11 cellular contexts compared by ENCODE assay signal in genomic region chr1:94544706-94545490, GRCh38. TPM values are rescaled to one million over a fixed set of nuclear protein-coding genes. Genes with fewer than 3 reads are reported as not detected.
DNase-seq lines count a peak whose midpoint lies in the region; ATAC-seq, FAIRE-seq and TF ChIP-seq lines count a peak whose summit lies in the region.
"Had no signal": no experiment of that assay in that cellular context is flagged by ENCODE, and none has a peak within 500 bp of the region (broad histone marks: within the 10 kb centered on the region; RNA-seq: fewer than 3 reads in every experiment).

No MANE protein-coding gene starts in this region.

- H3K18ac ChIP-seq in neuronal stem cell (ENCODE audit: low read length): no peak overlapping the region

- no peak for DNase-seq in heart right ventricle
- DNase-seq in right cardiac atrium: no peak
- DNase-seq in mammary epithelial cell: peak; percentile 72
- no peak for DNase-seq in keratinocyte (ENCODE audit: low read depth, low spot score)
- DNase-seq in transverse colon: no peak
- no peak for DNase-seq in GM19240 (ENCODE audit: insufficient read length, low spot score)
- no peak for DNase-seq in neuronal stem cell (ENCODE audit: low spot score)
- DNase-seq: activated gamma-delta T cell, BE2C, NCI-H1092 had no signal

- in situ Hi-C loops in mammary epithelial cell (cut with MboI; ENCODE audit: low sequenced_read_pairs in 2 of 2) (loop anchor here in 1 of 2 donors (25.0 kb wide), 1 partner anchor 492 kb away; no protein-coding TSS in a partner anchor), transverse colon (cut with MboI; ENCODE audit: low pct_ligation_motif_present in 1 of 4, low pct_unique_long_range_greater_than_20kb in 1 of 4, low sequenced_read_pairs in 3 of 4) (loop anchor here in 1 of 4 donors (25.0 kb wide), 1 partner anchor 492 kb away; no protein-coding TSS in a partner anchor)

- H3K4me2 ChIP-seq in mammary epithelial cell (ENCODE audit: insufficient read depth, low read depth, low read length) (peak overlapping the region; percentile 86), keratinocyte (ENCODE audit: control insufficient read depth, extremely low read depth, insufficient read depth, low read depth, low read length) (peak overlapping the region; percentile 78), neuronal stem cell (ENCODE audit: insufficient read depth, low read length, poor library complexity, severe bottlenecking) (no peak overlapping the region)

- ATAC-seq in heart right ventricle (no peak), right cardiac atrium (no peak), HG02759 (IDR thresholded peaks at IDR 0.05; ENCODE audit: unreplicated experiment) (no peak)

- no peaks in the 10 kb centered on the region for H4K20me1 ChIP-seq in mammary epithelial cell (ENCODE audit: insufficient read depth, low read length)
- H4K20me1 ChIP-seq in keratinocyte (ENCODE audit: control insufficient read depth, extremely low read depth, insufficient read depth, low read length): peaks cover 8% of the 10 kb centered on the region

- no peaks in the 10 kb centered on the region for H3K36me3 ChIP-seq in heart right ventricle
- H3K36me3 ChIP-seq in mammary epithelial cell (ENCODE audit: insufficient read depth, low read length): peaks cover 4% of the 10 kb centered on the region
- peaks cover 10 to 11% of the 10 kb centered on the region in 2 experiments for H3K36me3 ChIP-seq in keratinocyte (ENCODE audit: control insufficient read depth in 2 of 2, extremely low read depth in 1 of 2, insufficient read depth in 2 of 2, low read length in 2 of 2)
- no peaks in the 10 kb centered on the region for H3K36me3 ChIP-seq in transverse colon
- peaks cover 0 to 3% of the 10 kb centered on the region in 2 donors for H3K36me3 ChIP-seq in neuronal stem cell (replicated peaks in 1 of 2; ENCODE audit: control insufficient read depth in 2 of 2, insufficient read depth in 2 of 2, low read length in 2 of 2)
- H3K36me3 ChIP-seq: BE2C had no signal

- H4K91ac ChIP-seq in neuronal stem cell (ENCODE audit: low read depth, low read length, poor library complexity): no peak overlapping the region

- H3K14ac ChIP-seq in neuronal stem cell (ENCODE audit: low read length): no peak overlapping the region

- no peak for TF ChIP-seq POLR2A in transverse colon (IDR thresholded peaks at IDR 0.05)

- no TSS peak for BruUV-seq in mammary epithelial cell (replicated peaks; lab: Mats Ljungman, UMichigan)

- H3K79me1 ChIP-seq in neuronal stem cell (ENCODE audit: low read depth, low read length): no peaks in the 10 kb centered on the region

- no peaks in the 10 kb centered on the region for H3K9me1 ChIP-seq in keratinocyte (ENCODE audit: control insufficient read depth, extremely low read depth, insufficient read depth, low read length)

- dilution Hi-C loops in mammary epithelial cell (cut with HindIII; ENCODE audit: low sequenced_read_pairs): loop anchor here (5.0 kb wide), 4 partner anchors 32 to 252 kb away; no protein-coding TSS in a partner anchor
- dilution Hi-C loops in keratinocyte (cut with MboI; ENCODE audit: extremely low pct_ligation_motif_present, low sequenced_read_pairs): no loop called here

- no peak overlapping the region for H2BK12ac ChIP-seq in neuronal stem cell (ENCODE audit: low read length)

- FAIRE-seq in keratinocyte (lab: Jason Lieb, UNC): peak; percentile 86

- H2BK120ac ChIP-seq in neuronal stem cell (ENCODE audit: low read depth, low read length): no peak overlapping the region

- H3K9me3 ChIP-seq in heart right ventricle: no peaks in the 10 kb centered on the region
- no peaks in the 10 kb centered on the region for H3K9me3 ChIP-seq in right cardiac atrium (ENCODE audit: control insufficient read depth, low read length)
- no peaks in the 10 kb centered on the region for H3K9me3 ChIP-seq in mammary epithelial cell (replicated peaks; ENCODE audit: insufficient read depth, low read length)
- H3K9me3 ChIP-seq in keratinocyte (ENCODE audit: control insufficient read depth, low read depth, low read length): no peaks in the 10 kb centered on the region
- H3K9me3 ChIP-seq in transverse colon: no peaks in the 10 kb centered on the region
- peaks cover 0 to 6% of the 10 kb centered on the region in 2 donors for H3K9me3 ChIP-seq in neuronal stem cell (replicated peaks in 1 of 2; ENCODE audit: control insufficient read depth in 2 of 2, insufficient read depth in 1 of 2, low read depth in 1 of 2, low read length in 2 of 2)
- H3K9me3 ChIP-seq: BE2C had no signal

- no peak overlapping the region for H3K4ac ChIP-seq in neuronal stem cell (ENCODE audit: low read length)

- peak overlapping the region in 4 of 10 donors; percentile 2 to 78 (median 40) for H3K4me3 ChIP-seq in heart right ventricle
- H3K4me3 ChIP-seq in right cardiac atrium (ENCODE audit: low read length): no peak overlapping the region
- H3K4me3 ChIP-seq in mammary epithelial cell (replicated peaks in 1 of 3; ENCODE audit: insufficient read depth in 1 of 3, low read depth in 2 of 3, low read length in 3 of 3): no peak overlapping the region
- peak overlapping the region in 2 of 3 experiments; percentile 82 to 83 for H3K4me3 ChIP-seq in keratinocyte (ENCODE audit: control insufficient read depth in 2 of 3, extremely low read depth in 1 of 3, insufficient read depth in 2 of 3, low read depth in 1 of 3, low read length in 3 of 3)
- H3K4me3 ChIP-seq in transverse colon: no peak overlapping the region
- H3K4me3 ChIP-seq in neuronal stem cell (ENCODE audit: low read length in 2 of 2): no peak overlapping the region

- no peak overlapping the region for H2BK15ac ChIP-seq in neuronal stem cell (ENCODE audit: low read length)

- CTCF ChIA-PET in mammary epithelial cell (lab: Charles Lee; ENCODE audit: low non-redundant PET): no interaction called here

- H3K4me1 ChIP-seq in heart right ventricle (peaks cover 0 to 47% (median 32%) of the 10 kb centered on the region in 9 donors), right cardiac atrium (ENCODE audit: control insufficient read depth, insufficient read depth, low read length) (no peaks in the 10 kb centered on the region), mammary epithelial cell (ENCODE audit: insufficient read depth, low read length) (peaks cover 33% of the 10 kb centered on the region), keratinocyte (ENCODE audit: control insufficient read depth, extremely low read depth, insufficient read depth, low read length) (peaks cover 37% of the 10 kb centered on the region), transverse colon (peaks cover 6 to 17% (median 11%) of the 10 kb centered on the region in 4 donors), neuronal stem cell (ENCODE audit: control insufficient read depth in 2 of 2, insufficient read depth in 1 of 2, low read depth in 1 of 2, low read length in 2 of 2) (peaks cover 1 to 11% of the 10 kb centered on the region in 2 donors)
- H3K4me1 ChIP-seq: BE2C had no signal

- H3K27me3 ChIP-seq in heart right ventricle: peaks cover 0 to 12% (median 0%) of the 10 kb centered on the region in 7 donors
- H3K27me3 ChIP-seq in right cardiac atrium (ENCODE audit: control insufficient read depth, insufficient read depth): no peaks in the 10 kb centered on the region
- no peaks in the 10 kb centered on the region for H3K27me3 ChIP-seq in mammary epithelial cell (ENCODE audit: insufficient read depth, low read length)
- no peaks in the 10 kb centered on the region for H3K27me3 ChIP-seq in keratinocyte (ENCODE audit: control insufficient read depth, extremely low read depth, insufficient read depth, low read length)
- H3K27me3 ChIP-seq in transverse colon: no peaks in the 10 kb centered on the region
- peaks cover 0 to 28% (median 0%) of the 10 kb centered on the region in 3 experiments for H3K27me3 ChIP-seq in neuronal stem cell (ENCODE audit: control insufficient read depth in 3 of 3, insufficient read depth in 3 of 3, low read depth in 1 of 3, low read length in 3 of 3)
- H3K27me3 ChIP-seq: BE2C had no signal

- H2AK5ac ChIP-seq in neuronal stem cell (ENCODE audit: low read depth, low read length): no peak overlapping the region

- H3K79me2 ChIP-seq in mammary epithelial cell (ENCODE audit: insufficient read depth, low read length) (peaks cover 43% of the 10 kb centered on the region), keratinocyte (ENCODE audit: control insufficient read depth, insufficient read depth, low read length) (peaks cover 40% of the 10 kb centered on the region)

- no peak overlapping the region for H4K8ac ChIP-seq in neuronal stem cell (ENCODE audit: low read depth, low read length)

- WGBS in heart right ventricle, 2 donors: 51 to 67% methylated on average over 4 of the region's 4 CpGs
- WGBS in right cardiac atrium: 54% methylated on average over 4 of the region's 4 CpGs
- WGBS in mammary epithelial cell (ENCODE audit: low coverage, missing lambda C conversion rate): 74% methylated on average over 4 of the region's 4 CpGs
- 80 to 94% methylated on average over 4 of the region's 4 CpGs for WGBS in transverse colon (ENCODE audit: low coverage in 1 of 2), 2 donors
- no CpG with 5 or more reads among the region's 4 CpGs for WGBS in neuronal stem cell (ENCODE audit: extremely low coverage in 2 of 2, insufficient read length in 2 of 2, insufficient replicate concordance in 1 of 2), 2 donors

- H3K9ac ChIP-seq in mammary epithelial cell (ENCODE audit: insufficient read depth, low read length) (peak overlapping the region; percentile 43), keratinocyte (ENCODE audit: control insufficient read depth, extremely low read depth, insufficient read depth, low read length) (peak overlapping the region; percentile 89), neuronal stem cell (ENCODE audit: low read depth, low read length, poor library complexity) (no peak overlapping the region)

- TF ChIP-seq CTCF in heart right ventricle (IDR thresholded peaks at IDR 0.05): no peak
- peak; percentile 20 to 21 for TF ChIP-seq CTCF in mammary epithelial cell (conservative IDR thresholded peaks at IDR 0.05 in 1 of 2, IDR thresholded peaks at IDR 0.05 in 1 of 2; ENCODE audit: extremely low read depth in 1 of 2, insufficient read depth in 1 of 2, low read depth in 1 of 2, low read length in 2 of 2)
- TF ChIP-seq CTCF in keratinocyte (optimal IDR thresholded peaks at IDR 0.05 in 1 of 3, IDR thresholded peaks at IDR 0.05 in 1 of 3, conservative IDR thresholded peaks at IDR 0.05 in 1 of 3; ENCODE audit: extremely low read depth in 1 of 3, insufficient read depth in 2 of 3, low read length in 3 of 3): peak in 2 of 3 experiments; percentile 15 to 22
- TF ChIP-seq CTCF in transverse colon (IDR thresholded peaks at IDR 0.05): no peak

- H3K23ac ChIP-seq in neuronal stem cell (ENCODE audit: low read depth, low read length, poor library complexity): no peak overlapping the region

- H2AFZ ChIP-seq in mammary epithelial cell (ENCODE audit: low read depth, low read length) (no peak overlapping the region), keratinocyte (ENCODE audit: control insufficient read depth, low read length) (no peak overlapping the region), neuronal stem cell (ENCODE audit: low read length) (no peak overlapping the region)

- intact Hi-C loops in heart right ventricle (cut with DNase I) (loop anchor here in 7 of 10 donors (5.0 to 10.0 kb wide), 5 partner anchors 47 to 257 kb away; no protein-coding TSS in a partner anchor), right cardiac atrium (cut with DNase I) (no loop called here), mammary epithelial cell (cut with micrococcal nuclease) (loop anchor here (1.0 to 5.0 kb wide), 3 partner anchors 34 to 182 kb away; no protein-coding TSS in a partner anchor), transverse colon (cut with DNase I; ENCODE audit: low total_unique reads) (no loop called here)

- peak overlapping the region in 9 of 10 donors; percentile 30 to 95 (median 91) for H3K27ac ChIP-seq in heart right ventricle
- no peak overlapping the region for H3K27ac ChIP-seq in right cardiac atrium (ENCODE audit: low read length)
- H3K27ac ChIP-seq in mammary epithelial cell (ENCODE audit: insufficient read depth, low read depth, low read length): peak overlapping the region; percentile 89
- peak overlapping the region; percentile 89 for H3K27ac ChIP-seq in keratinocyte (ENCODE audit: control insufficient read depth, insufficient read depth, low read length)
- H3K27ac ChIP-seq in transverse colon: peak overlapping the region; percentile 13 to 94 (median 54)
- H3K27ac ChIP-seq in neuronal stem cell (replicated peaks; ENCODE audit: low read length): no peak overlapping the region

- no peak overlapping the region for H2BK5ac ChIP-seq in neuronal stem cell (ENCODE audit: low read length)

- TF ChIP-seq EP300 in transverse colon (IDR thresholded peaks at IDR 0.05; ENCODE audit: low read depth): no peak

RNA-seq across cellular contexts. Expression of gene F3, which starts 3.3 kb away (rescaled TPM):
- total RNA-seq in heart right ventricle (10 to 100 TPM; 20.4 to 99.0 (median 48.5) TPM), right cardiac atrium (10 to 100 TPM; 18.8 to 26.4 (median 20.0) TPM), mammary epithelial cell (1,000 to 10,000 TPM in 1 of 2 donors, 100 to 1,000 TPM in 1; 994 to 1,649 TPM), transverse colon (100 to 1,000 TPM in 1 of 4 donors, 10 to 100 TPM in 3; 35.9 to 105 (median 59.3) TPM)
- polyA plus RNA-seq in heart right ventricle (10 to 100 TPM; 20.6 to 30.9 TPM), right cardiac atrium (16.7 TPM), mammary epithelial cell (703 TPM), keratinocyte (962 to 1,634 TPM (median 1,409 TPM) in 3 replicates)
- polyA minus RNA-seq in mammary epithelial cell (2,245 TPM), keratinocyte (717 to 2,302 TPM (median 923 TPM) in 3 replicates)
- polyA plus RNA-seq in keratinocyte (2011; ENCODE audit: low read depth): 457 TPM
- polyA plus RNA-seq in keratinocyte (2011; cell fraction: cytosol; rRNA removed): 547 and 859 TPM in 2 replicates
- polyA plus RNA-seq in keratinocyte (2011; cell fraction: nucleus; rRNA removed): 3,493 and 3,792 TPM in 2 replicates
- polyA plus RNA-seq in keratinocyte (2012; ENCODE audit: low replicate concordance): 275 and 1,230 TPM in 2 replicates
- polyA minus RNA-seq in keratinocyte (2011; cell fraction: cytosol; rRNA and poly(A)+ RNA removed): 785 TPM
- polyA minus RNA-seq in keratinocyte (2011; cell fraction: nucleus; rRNA and poly(A)+ RNA removed): 1,513 and 2,416 TPM in 2 replicates
- 8.1 TPM for polyA plus RNA-seq in neuronal stem cell (2013, experiment 1 of 2)
- 7.8 TPM for polyA plus RNA-seq in neuronal stem cell (2013, experiment 2 of 2)

Comparison
In these comparisons a context has a peak if more than half of its experiments do, and no peak if none do; other contexts are left out.
1. H3K27ac ChIP-seq: peak in heart right ventricle (9 of 10), mammary epithelial cell (single experiment), keratinocyte (single experiment) and transverse colon (4 of 4); none in right cardiac atrium (single experiment) and neuronal stem cell (single experiment).
2. intact Hi-C loops: an anchor here in heart right ventricle (5.0 to 10.0 kb wide) and mammary epithelial cell (1.0 to 5.0 kb wide); none called in right cardiac atrium and transverse colon.
3. H3K4me3 ChIP-seq: peak in keratinocyte (2 of 3); none in right cardiac atrium (single experiment), mammary epithelial cell (0 of 3), transverse colon (0 of 4) and neuronal stem cell (0 of 2).
4. CTCF ChIP-seq: peak in mammary epithelial cell (2 of 2) and keratinocyte (2 of 3); none in heart right ventricle (0 of 9) and transverse colon (0 of 5).
5. RNA of gene F3, which starts 3.3 kb away (total RNA-seq): 994 to 1,649 TPM in mammary epithelial cell; 35.9 to 105 TPM in transverse colon, 20.4 to 99.0 TPM in heart right ventricle and 18.8 to 26.4 TPM in right cardiac atrium; every median in the first group is over 4 times any median in the second.